Comparison of ENCODE assay signal across 38 cellular contexts in the genomic region with DNA sequence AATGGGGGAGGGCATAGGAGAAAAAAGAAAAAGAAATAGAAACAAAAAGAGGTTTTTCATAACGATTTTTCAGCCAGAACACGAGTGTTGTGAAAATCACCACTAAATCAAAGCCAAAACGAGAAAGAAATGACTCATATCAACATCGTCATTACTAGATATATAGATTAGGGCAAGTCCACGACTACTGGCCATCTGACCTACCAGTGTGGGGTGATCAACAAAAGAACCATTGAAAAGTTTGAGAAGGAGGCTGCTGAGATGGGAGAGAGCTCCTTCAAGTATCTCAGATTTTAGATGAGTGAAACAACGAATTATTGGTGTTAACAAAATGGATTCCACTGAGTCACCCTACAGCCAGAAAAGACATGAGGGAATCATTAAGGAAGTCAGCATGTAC. TPM values are rescaled to one million over a fixed set of nuclear protein-coding genes. Genes with fewer than 3 reads are reported as not detected.
"Had no signal": no experiment of that assay in that cellular context is flagged by ENCODE, and none has a peak within 500 bp of the region (broad histone marks: within the 10 kb centered on the region; RNA-seq: fewer than 3 reads in every experiment).

No MANE protein-coding gene starts in this region.

- H3K9me3 Mint-ChIP-seq: activated B cell treated with CpG ODN at 0.5 μM for 24 hours; activated CD4-positive, alpha-beta T cell treated with anti-CD3 and anti-CD28 coated beads, Interleukin-2, amount 10 ng/mL, durations not matched to agents 7 days and 5 days; activated naive CD4-positive, alpha-beta T cell treated with anti-CD3 and anti-CD28 coated beads for 36 hours; activated naive CD8-positive, alpha-beta T cell treated with anti-CD3 and anti-CD28 coated beads for 36 hours; activated T-cell treated with anti-CD3 and anti-CD28 coated beads, Interleukin-2, amount 50 U/mL, for 4 hours; activated T-helper 1 cell treated with anti-CD3 and anti-CD28 coated beads, Interleukin-12 subunit alpha, Interleukin-12 subunit beta, Interleukin-2, Interleukin-4 antibody, amounts not matched to agents 30 ng/mL and 10 ng/mL and 1 ng/mL, durations not matched to agents 14 hours and 24 hours and 36 hours; activated T-helper 17 cell treated with anti-CD3 and anti-CD28 coated beads, Interleukin-2, amount 50 U/mL, for 72 hours; T-helper 1 cell treated with Interleukin-12 subunit alpha and Interleukin-12 subunit beta and Interleukin-4 antibody, amounts not matched to agents 30 μg/mL and 1 μg/mL, for 36 hours; T-helper 2 cell treated with Interferon-gamma antibody and Interleukin-4, amounts not matched to agents 5 μg/mL and 100 μg/mL, for 36 hours had no signal

- H3K4me1 Mint-ChIP-seq: activated B cell treated with CpG ODN at 0.5 μM for 24 hours; activated CD4-positive, alpha-beta T cell treated with anti-CD3 and anti-CD28 coated beads, Interleukin-2, amount 10 ng/mL, durations not matched to agents 7 days and 5 days; activated naive CD8-positive, alpha-beta T cell treated with anti-CD3 and anti-CD28 coated beads for 36 hours; activated T-helper 17 cell treated with anti-CD3 and anti-CD28 coated beads, Interleukin-2, amount 50 U/mL, for 72 hours had no signal

- H3K27me3 Mint-ChIP-seq: activated B cell treated with CpG ODN at 0.5 μM for 24 hours; activated CD4-positive, alpha-beta T cell treated with anti-CD3 and anti-CD28 coated beads, Interleukin-2, amount 10 ng/mL, durations not matched to agents 7 days and 5 days; activated T-helper 17 cell treated with anti-CD3 and anti-CD28 coated beads, Interleukin-2, amount 50 U/mL, for 72 hours had no signal

- H3K36me3 ChIP-seq: adrenal gland, brain microvascular endothelial cell, breast epithelium, cardiac muscle cell had no signal

- H3K4me3 Mint-ChIP-seq: activated B cell treated with CpG ODN at 0.5 μM for 24 hours; activated CD4-positive, alpha-beta T cell treated with anti-CD3 and anti-CD28 coated beads, Interleukin-2, amount 10 ng/mL, durations not matched to agents 7 days and 5 days; activated CD8-positive, alpha-beta T cell treated with anti-CD3 and anti-CD28 coated beads for 36 hours; activated naive CD4-positive, alpha-beta T cell treated with anti-CD3 and anti-CD28 coated beads for 36 hours; activated naive CD8-positive, alpha-beta T cell treated with anti-CD3 and anti-CD28 coated beads for 36 hours; activated T-cell treated with anti-CD3 and anti-CD28 coated beads, Interleukin-2, amount 50 U/mL, for 4 hours; activated T-cell treated with anti-CD3 and anti-CD28 coated beads, Interleukin-2, amount 50 U/mL, for 72 hours; activated T-helper 1 cell treated with anti-CD3 and anti-CD28 coated beads, Interleukin-12 subunit alpha, Interleukin-12 subunit beta, Interleukin-2, Interleukin-4 antibody, amounts not matched to agents 30 ng/mL and 10 ng/mL and 1 ng/mL, durations not matched to agents 14 hours and 24 hours and 36 hours; activated T-helper 17 cell treated with anti-CD3 and anti-CD28 coated beads, Interleukin-2, amount 50 U/mL, for 72 hours; T-helper 1 cell treated with Interleukin-12 subunit alpha and Interleukin-12 subunit beta and Interleukin-4 antibody, amounts not matched to agents 30 μg/mL and 1 μg/mL, for 36 hours; T-helper 2 cell treated with Interferon-gamma antibody and Interleukin-4, amounts not matched to agents 5 μg/mL and 100 μg/mL, for 36 hours had no signal

- H3K27ac Mint-ChIP-seq: activated B cell treated with CpG ODN at 0.5 μM for 24 hours; activated CD4-positive, alpha-beta T cell treated with anti-CD3 and anti-CD28 coated beads, Interleukin-2, amount 10 ng/mL, durations not matched to agents 7 days and 5 days; activated CD8-positive, alpha-beta T cell treated with anti-CD3 and anti-CD28 coated beads for 36 hours; activated naive CD4-positive, alpha-beta T cell treated with anti-CD3 and anti-CD28 coated beads for 36 hours; activated naive CD4-positive, alpha-beta T cell treated with anti-CD3 and anti-CD28 coated beads, Interleukin-2, amount 50 U/mL, for 72 hours; activated naive CD8-positive, alpha-beta T cell treated with anti-CD3 and anti-CD28 coated beads for 36 hours; activated T-cell treated with anti-CD3 and anti-CD28 coated beads, Interleukin-2, amount 50 U/mL, for 72 hours; activated T-helper 1 cell treated with anti-CD3 and anti-CD28 coated beads, Interleukin-12 subunit alpha, Interleukin-12 subunit beta, Interleukin-2, Interleukin-4 antibody, amounts not matched to agents 30 ng/mL and 10 ng/mL and 1 ng/mL, durations not matched to agents 14 hours and 24 hours and 36 hours; activated T-helper 17 cell treated with anti-CD3 and anti-CD28 coated beads, Interleukin-2, amount 50 U/mL, for 72 hours; T-helper 1 cell treated with Interleukin-12 subunit alpha and Interleukin-12 subunit beta and Interleukin-4 antibody, amounts not matched to agents 30 μg/mL and 1 μg/mL, for 36 hours; T-helper 2 cell treated with Interferon-gamma antibody and Interleukin-4, amounts not matched to agents 5 μg/mL and 100 μg/mL, for 36 hours had no signal

- H3K4me1 ChIP-seq: adrenal gland, body of pancreas, breast epithelium had no signal

- H3K4me3 ChIP-seq: adrenal gland, body of pancreas, breast epithelium, cardiac muscle cell had no signal

- H3K9me3 ChIP-seq: adrenal gland, body of pancreas, breast epithelium had no signal

- FAIRE-seq: astrocyte, colon, TTC549 had no signal

- ATAC-seq: activated CD8-positive, alpha-beta T cell treated with anti-CD3 and anti-CD28 coated beads for 36 hours; activated naive CD4-positive, alpha-beta T cell treated with anti-CD3 and anti-CD28 coated beads, Interleukin-2, amount 50 U/mL, for 72 hours; activated T-cell treated with anti-CD3 and anti-CD28 coated beads, Interleukin-2, amount 50 U/mL, for 4 hours; activated T-cell treated with anti-CD3 and anti-CD28 coated beads, Interleukin-2, amount 50 U/mL, for 72 hours; activated T-helper 17 cell treated with anti-CD3 and anti-CD28 coated beads, Interleukin-2, amount 50 U/mL, for 72 hours; body of pancreas had no signal

- H3K27me3 ChIP-seq: adrenal gland, body of pancreas, brain microvascular endothelial cell, breast epithelium, cardiac muscle cell had no signal

- H3K36me3 Mint-ChIP-seq: activated naive CD8-positive, alpha-beta T cell treated with anti-CD3 and anti-CD28 coated beads for 36 hours had no signal

- H3K27ac ChIP-seq: adrenal gland, body of pancreas, brain microvascular endothelial cell, breast epithelium, cardiac muscle cell, VCaP had no signal

- DNase-seq: activated B cell treated with CpG ODN at 0.5 μM for 24 hours; activated CD4-positive, alpha-beta T cell treated with anti-CD3 and anti-CD28 coated beads for 4 hours; activated CD4-positive, alpha-beta T cell treated with anti-CD3 and anti-CD28 coated beads, Interleukin-2, amount 10 ng/mL, durations not matched to agents 7 days and 5 days; activated CD4-positive, alpha-beta T cell treated with anti-CD3 and anti-CD28 coated beads, Interleukin-2, amount 50 U/mL, for 48 hours; activated CD4-positive, CD25-positive, alpha-beta regulatory T cell treated with anti-CD3 and anti-CD28 coated beads, Interleukin-2, amount 50 U/mL, for 72 hours; activated CD8-positive, alpha-beta memory T cell treated with anti-CD3 and anti-CD28 coated beads, Interleukin-2, amount 50 U/mL, for 4 hours; activated CD8-positive, alpha-beta T cell treated with anti-CD3 and anti-CD28 coated beads for 36 hours; activated effector memory CD4-positive, alpha-beta T cell treated with anti-CD3 and anti-CD28 coated beads, Interleukin-2, amount 50 U/mL, for 16 hours; activated gamma-delta T cell treated with Interleukin-2 at 50 U/mL for 16 hours; activated naive CD4-positive, alpha-beta T cell; activated naive CD4-positive, alpha-beta T cell treated with anti-CD3 and anti-CD28 coated beads for 36 hours; activated naive CD4-positive, alpha-beta T cell treated with anti-CD3 and anti-CD28 coated beads, Interleukin-2, amount 50 U/mL, for 16 hours; activated naive CD8-positive, alpha-beta T cell treated with anti-CD3 and anti-CD28 coated beads for 36 hours; activated T-cell treated with anti-CD3 and anti-CD28 coated beads for 4 hours; activated T-cell treated with anti-CD3 and anti-CD28 coated beads, Interleukin-2, amount 50 U/mL, for 1 hour; activated T-cell treated with anti-CD3 and anti-CD28 coated beads, Interleukin-2, amount 50 U/mL, for 4 hours; activated T-cell treated with anti-CD3 and anti-CD28 coated beads, Interleukin-2, amount 50 U/mL, for 72 hours; adrenal gland; amniotic stem cell; aorta; body of pancreas; brain microvascular endothelial cell; central memory CD4-positive, alpha-beta T cell; T-helper 2 cell; T-helper 9 cell had no signal

RNA-seq across cellular contexts. Expression of a gene that starts 33.5 kb away (rescaled TPM):
- total RNA-seq: activated B cell treated with CpG ODN at 0.5 μM for 24 hours; activated CD4-positive, alpha-beta T cell treated with anti-CD3 and anti-CD28 coated beads, Interleukin-2, amount 10 ng/mL, durations not matched to agents 7 days and 5 days; activated CD8-positive, alpha-beta memory T cell treated with anti-CD3 and anti-CD28 coated beads for 36 hours; activated CD8-positive, alpha-beta T cell treated with anti-CD3 and anti-CD28 coated beads for 36 hours; activated naive CD4-positive, alpha-beta T cell treated with anti-CD3 and anti-CD28 coated beads for 36 hours; activated naive CD4-positive, alpha-beta T cell treated with anti-CD3 and anti-CD28 coated beads, Interleukin-2, amount 50 U/mL, for 72 hours; activated naive CD8-positive, alpha-beta T cell treated with anti-CD3 and anti-CD28 coated beads for 36 hours; activated T-cell treated with anti-CD3 and anti-CD28 coated beads, Interleukin-2, amount 50 U/mL, for 4 hours; activated T-cell treated with anti-CD3 and anti-CD28 coated beads, Interleukin-2, amount 50 U/mL, for 72 hours; activated T-helper 1 cell treated with anti-CD3 and anti-CD28 coated beads, Interleukin-12 subunit alpha, Interleukin-12 subunit beta, Interleukin-2, Interleukin-4 antibody, amounts not matched to agents 30 ng/mL and 10 ng/mL and 1 ng/mL, durations not matched to agents 14 hours and 24 hours and 36 hours; activated T-helper 17 cell treated with anti-CD3 and anti-CD28 coated beads, Interleukin-2, amount 50 U/mL, for 72 hours; adrenal gland; astrocyte; cardiac muscle cell; cerebellum had no signal
- polyA plus RNA-seq: aorta had no signal
